12 cellular contexts compared by ENCODE assay signal in the genomic region with DNA sequence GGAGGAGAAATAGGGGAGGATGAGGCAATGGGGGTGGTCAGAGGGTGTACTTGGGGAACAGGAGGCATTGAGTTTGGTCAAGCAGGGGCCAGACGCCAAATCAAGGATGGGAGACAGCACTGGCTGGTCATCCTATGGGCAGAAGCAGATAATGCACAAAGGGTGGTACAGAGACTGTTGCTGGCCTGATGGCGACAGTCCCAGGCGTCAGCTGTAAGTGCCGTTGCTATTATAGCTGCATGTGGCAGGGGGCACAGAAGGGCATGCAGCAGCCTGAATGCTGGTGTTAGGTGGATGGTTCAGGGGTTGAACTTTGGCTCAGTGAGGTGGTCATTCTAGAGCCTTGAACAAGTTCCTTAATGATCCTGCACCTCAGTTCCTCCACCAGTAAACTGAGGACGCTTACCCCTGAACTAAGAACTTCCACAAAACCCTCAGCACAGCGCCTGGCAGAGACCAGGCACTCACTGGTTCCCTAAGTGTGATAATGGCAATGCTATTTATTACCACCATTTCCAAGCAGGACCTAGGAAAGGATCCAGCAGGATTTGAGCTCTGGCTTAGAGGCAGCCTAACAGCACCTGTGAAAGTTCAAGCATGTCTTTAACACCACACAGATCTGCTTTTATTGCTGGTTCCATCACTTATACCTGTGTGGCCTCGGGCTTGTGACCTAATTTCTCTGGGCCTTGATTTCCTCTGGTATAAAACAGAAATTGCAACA.
"Had no signal": no experiment of that assay in that cellular context is flagged by ENCODE, and none has a peak within 500 bp of the region (broad histone marks: within the 10 kb centered on the region; RNA-seq: fewer than 3 reads in every experiment).

No MANE protein-coding gene starts in this region.

- ATAC-seq: left lobe of liver, right lobe of liver, T-helper 17 cell had no signal

- H3K9me3 Mint-ChIP-seq: activated naive CD4-positive, alpha-beta T cell treated with anti-CD3 and anti-CD28 coated beads for 36 hours; nephron progenitor cell had no signal

- DNase-seq: activated CD4-positive, CD25-positive, alpha-beta regulatory T cell treated with anti-CD3 and anti-CD28 coated beads, Interleukin-2, amount 50 U/mL, for 72 hours; activated naive CD4-positive, alpha-beta T cell treated with anti-CD3 and anti-CD28 coated beads for 36 hours; activated T-cell treated with anti-CD3 and anti-CD28 coated beads for 4 hours; adrenal gland; foreskin fibroblast; kidney; nephron progenitor cell; right lobe of liver; stimulated activated CD4-positive, alpha-beta T cell treated with anti-CD3 and anti-CD28 coated beads, Interleukin-4, amount 100 ng/mL, for 1 hour; T-helper 17 cell; thyroid gland had no signal

- H3K4me3 Mint-ChIP-seq: activated naive CD4-positive, alpha-beta T cell treated with anti-CD3 and anti-CD28 coated beads for 36 hours; nephron progenitor cell; T-helper 17 cell had no signal

- H3K27ac Mint-ChIP-seq: activated naive CD4-positive, alpha-beta T cell treated with anti-CD3 and anti-CD28 coated beads for 36 hours; nephron progenitor cell; T-helper 17 cell had no signal

- H3K27me3 Mint-ChIP-seq: T-helper 17 cell had no signal
